In the genomic region with DNA sequence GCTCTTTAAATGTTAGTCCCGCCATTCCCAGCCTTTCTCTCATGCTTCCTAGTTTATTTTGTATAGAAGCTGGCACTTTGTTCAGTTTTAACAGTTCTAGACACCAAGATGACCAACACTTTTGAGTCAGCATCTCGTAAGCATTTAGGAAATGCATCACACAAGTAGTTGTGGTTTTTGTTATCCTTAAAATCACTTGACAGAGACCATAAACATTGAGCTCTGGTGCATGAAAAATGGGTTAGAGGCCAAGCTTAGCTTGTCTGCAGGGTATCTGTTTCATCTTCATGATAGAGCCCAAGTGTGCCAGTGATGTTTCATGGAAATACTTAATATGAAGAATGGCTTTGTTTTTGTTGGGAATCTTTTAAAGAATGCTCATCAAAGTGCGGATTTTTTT, we compare ENCODE assay signal across 15 cellular contexts.
DNase-seq lines count a peak whose midpoint lies in the region; ATAC-seq, FAIRE-seq and TF ChIP-seq lines count a peak whose summit lies in the region.
"Had no signal": no experiment of that assay in that cellular context is flagged by ENCODE, and none has a peak within 500 bp of the region (broad histone marks: within the 10 kb centered on the region; RNA-seq: fewer than 3 reads in every experiment).

No MANE protein-coding gene starts in this region.

- FAIRE-seq in HTR-8/SVneo (lab: Jason Lieb, UNC), result no peak
- FAIRE-seq: GM12892 had no signal

- TF ChIP-seq EP300 in stomach (IDR thresholded peaks at IDR 0.05), result no peak

- intact Hi-C loops in mammary epithelial cell (cut with micrococcal nuclease) (no loop called here), stomach (cut with DNase I; ENCODE audit: low total_unique reads) (no loop called here)

- no peak overlapping the region for H2BK5ac ChIP-seq in mesenchymal stem cell (ENCODE audit: low read depth, low read length, poor library complexity, severe bottlenecking)

- no peak overlapping the region for H3K18ac ChIP-seq in mesenchymal stem cell (ENCODE audit: low read depth in 1 of 2, low read length in 2 of 2)

- H2BK15ac ChIP-seq in mesenchymal stem cell (ENCODE audit: low read depth, poor library complexity, severe bottlenecking), result no peak overlapping the region

- H3K4me2 ChIP-seq in mammary epithelial cell (ENCODE audit: insufficient read depth, low read depth, low read length) (no peak overlapping the region), mesenchymal stem cell (ENCODE audit: low read length, poor library complexity, severe bottlenecking) (no peak overlapping the region)

- TF ChIP-seq CTCF in AG09309 (IDR thresholded peaks at IDR 0.05; ENCODE audit: control insufficient read depth, insufficient read depth, low read depth, low read length, missing control alignments) (no peak), mammary epithelial cell (conservative IDR thresholded peaks at IDR 0.05 in 1 of 2, IDR thresholded peaks at IDR 0.05 in 1 of 2; ENCODE audit: extremely low read depth in 1 of 2, insufficient read depth in 1 of 2, low read depth in 1 of 2, low read length in 2 of 2) (no peak), stomach (IDR thresholded peaks at IDR 0.05) (no peak)

- H3K9ac ChIP-seq in mammary epithelial cell (ENCODE audit: insufficient read depth, low read length), result no peak overlapping the region
- H3K9ac ChIP-seq in mesenchymal stem cell (ENCODE audit: low read length), result no peak overlapping the region

- no peak overlapping the region for H2AFZ ChIP-seq in mammary epithelial cell (ENCODE audit: low read depth, low read length)
- H2AFZ ChIP-seq in mesenchymal stem cell (ENCODE audit: low read depth, low read length), result no peak overlapping the region

- dilution Hi-C loops in mammary epithelial cell (cut with HindIII; ENCODE audit: low sequenced_read_pairs), result no loop called here

- H3K4me1 ChIP-seq in mammary epithelial cell (ENCODE audit: insufficient read depth, low read length) (no peaks in the 10 kb centered on the region), mesenchymal stem cell (ENCODE audit: control insufficient read depth, insufficient read depth, low read depth, low read length) (peaks cover 7% of the 10 kb centered on the region), stomach (peaks cover 0 to 18% (median 8%) of the 10 kb centered on the region in 4 donors)
- H3K4me1 ChIP-seq in effector memory CD4-positive, alpha-beta T cell (ENCODE audit: control insufficient read depth, insufficient read depth, low read length, poor library complexity, severe bottlenecking), result no peaks in the 10 kb centered on the region

- no peaks in the 10 kb centered on the region for H3K9me3 ChIP-seq in mammary epithelial cell (replicated peaks; ENCODE audit: insufficient read depth, low read length)
- H3K9me3 ChIP-seq in mesenchymal stem cell (ENCODE audit: control insufficient read depth, low read length), result no peaks in the 10 kb centered on the region
- no peaks in the 10 kb centered on the region for H3K9me3 ChIP-seq in stomach
- no peaks in the 10 kb centered on the region for H3K9me3 ChIP-seq in effector memory CD4-positive, alpha-beta T cell (ENCODE audit: control insufficient read depth, low read length)

- no peak overlapping the region for H3K14ac ChIP-seq in mesenchymal stem cell (ENCODE audit: low read length in 2 of 2)

- H3K23ac ChIP-seq in mesenchymal stem cell (ENCODE audit: low read length in 2 of 2), result no peak overlapping the region

- H2BK120ac ChIP-seq in mesenchymal stem cell (ENCODE audit: low read depth, low read length), result no peak overlapping the region

- no peaks in the 10 kb centered on the region for H3K79me2 ChIP-seq in mammary epithelial cell (ENCODE audit: insufficient read depth, low read length)

- H4K91ac ChIP-seq in mesenchymal stem cell (ENCODE audit: low read length), result no peak overlapping the region

- H3K4me3 ChIP-seq in AG09309 (ENCODE audit: control insufficient read depth, low read depth, low read length) (no peak overlapping the region), mammary epithelial cell (replicated peaks in 1 of 3; ENCODE audit: insufficient read depth in 1 of 3, low read depth in 2 of 3, low read length in 3 of 3) (no peak overlapping the region), mesenchymal stem cell (ENCODE audit: insufficient read depth in 1 of 2, low read depth in 1 of 2, low read length in 2 of 2) (no peak overlapping the region), stomach (no peak overlapping the region)
- no peak overlapping the region for H3K4me3 ChIP-seq in effector memory CD4-positive, alpha-beta T cell (ENCODE audit: insufficient read depth, low read depth, low read length, poor library complexity, severe bottlenecking)

- DNase-seq in AG09309 (ENCODE audit: low read depth) (peak; percentile 95), HTR-8/SVneo (ENCODE audit: insufficient read length, low spot score) (peak; percentile 45), mammary epithelial cell (peak; percentile 61), mesenchymal stem cell (peak; percentile 94), stomach (no peak)
- no peak for DNase-seq in NK-92 treated with Interleukin-12 subunit alpha and Interleukin-12 subunit beta, amount 100 ng/mL, for 24 hours (lab: John Stamatoyannopoulos, UW)
- DNase-seq in effector memory CD4-positive, alpha-beta T cell, result no peak
- DNase-seq: activated CD4-positive, alpha-beta T cell treated with anti-CD3 and anti-CD28 coated beads, Interleukin-2, amount 50 U/mL, for 48 hours; CD4-positive, CD25-positive, alpha-beta regulatory T cell; NCI-H1436; stimulated activated CD4-positive, alpha-beta T cell treated with anti-CD3 and anti-CD28 coated beads, Interleukin-4, amount 100 ng/mL, for 1 hour; T-cell had no signal

- no peaks in the 10 kb centered on the region for H4K20me1 ChIP-seq in mammary epithelial cell (ENCODE audit: insufficient read depth, low read length)

- TF ChIP-seq POLR2A in stomach (IDR thresholded peaks at IDR 0.05), result no peak

- in situ Hi-C loops in mammary epithelial cell (cut with MboI; ENCODE audit: low sequenced_read_pairs in 2 of 2), result no loop called here

- H3K27ac ChIP-seq in mammary epithelial cell (ENCODE audit: insufficient read depth, low read depth, low read length) (no peak overlapping the region), mesenchymal stem cell (ENCODE audit: low read length, poor library complexity, severe bottlenecking) (no peak overlapping the region), stomach (no peak overlapping the region)
- no peak overlapping the region for H3K27ac ChIP-seq in effector memory CD4-positive, alpha-beta T cell (ENCODE audit: insufficient read depth, low read length, poor library complexity, severe bottlenecking)

- 61% methylated on average over 3 of the region's 3 CpGs for WGBS in mammary epithelial cell (ENCODE audit: low coverage, missing lambda C conversion rate)
- 0% methylated on average over 1 of the region's 3 CpGs for WGBS in mesenchymal stem cell
- 75 to 90% (median 84%) methylated on average over 3 of the region's 3 CpGs for WGBS in stomach, 5 donors

- no peak overlapping the region for H3K4ac ChIP-seq in mesenchymal stem cell (ENCODE audit: low read depth in 1 of 2, low read length in 2 of 2)

- H2AK5ac ChIP-seq in mesenchymal stem cell (ENCODE audit: low read length, severe bottlenecking), result no peak overlapping the region

- no peak overlapping the region for H2BK12ac ChIP-seq in mesenchymal stem cell (ENCODE audit: low read length in 2 of 2)

- H3K36me3 ChIP-seq in mammary epithelial cell (ENCODE audit: insufficient read depth, low read length) (no peaks in the 10 kb centered on the region), mesenchymal stem cell (ENCODE audit: control insufficient read depth in 1 of 2, insufficient read depth in 2 of 2, low read depth in 1 of 2, low read length in 2 of 2) (no peaks in the 10 kb centered on the region), stomach (no peaks in the 10 kb centered on the region)
- H3K36me3 ChIP-seq in effector memory CD4-positive, alpha-beta T cell (ENCODE audit: control insufficient read depth, insufficient read depth, low read length), result no peaks in the 10 kb centered on the region

- no TSS peak for BruUV-seq in mammary epithelial cell (replicated peaks; lab: Mats Ljungman, UMichigan)

- no peak for ATAC-seq in HG02981 (IDR thresholded peaks at IDR 0.05; ENCODE audit: unreplicated experiment)
- ATAC-seq: activated naive CD4-positive, alpha-beta T cell treated with anti-CD3 and anti-CD28 coated beads, Interleukin-2, amount 50 U/mL, for 72 hours; T-cell had no signal

- H3K27me3 ChIP-seq in mammary epithelial cell (ENCODE audit: insufficient read depth, low read length), result peaks cover 4% of the 10 kb centered on the region
- H3K27me3 ChIP-seq in mesenchymal stem cell (ENCODE audit: control insufficient read depth in 1 of 2, insufficient read depth in 1 of 2, low read length in 2 of 2), result no peaks in the 10 kb centered on the region
- H3K27me3 ChIP-seq in stomach, result no peaks in the 10 kb centered on the region
- H3K27me3 ChIP-seq in effector memory CD4-positive, alpha-beta T cell (replicated peaks; ENCODE audit: control insufficient read depth, insufficient read depth, low read length, poor library complexity, severe bottlenecking), result no peaks in the 10 kb centered on the region

- CTCF ChIA-PET in mammary epithelial cell (lab: Charles Lee; ENCODE audit: low non-redundant PET), result no interaction called here

- no peak overlapping the region for H4K8ac ChIP-seq in mesenchymal stem cell (ENCODE audit: low read length)

- peaks cover under 1% of the 10 kb centered on the region for H3K79me1 ChIP-seq in mesenchymal stem cell (replicated peaks; ENCODE audit: low read length, poor library complexity, severe bottlenecking)

Comparison
In these comparisons a context has a peak if more than half of its experiments do, and no peak if none do; other contexts are left out.
1. DNase-seq: peak in AG09309 (single experiment), HTR-8/SVneo (single experiment), mammary epithelial cell (single experiment) and mesenchymal stem cell (single experiment); none in stomach (single experiment), NK-92 treated with Interleukin-12 subunit alpha and Interleukin-12 subunit beta, amount 100 ng/mL, for 24 hours (single experiment) and effector memory CD4-positive, alpha-beta T cell (0 of 3).